27 cellular contexts compared by ENCODE assay signal in the genomic region with DNA sequence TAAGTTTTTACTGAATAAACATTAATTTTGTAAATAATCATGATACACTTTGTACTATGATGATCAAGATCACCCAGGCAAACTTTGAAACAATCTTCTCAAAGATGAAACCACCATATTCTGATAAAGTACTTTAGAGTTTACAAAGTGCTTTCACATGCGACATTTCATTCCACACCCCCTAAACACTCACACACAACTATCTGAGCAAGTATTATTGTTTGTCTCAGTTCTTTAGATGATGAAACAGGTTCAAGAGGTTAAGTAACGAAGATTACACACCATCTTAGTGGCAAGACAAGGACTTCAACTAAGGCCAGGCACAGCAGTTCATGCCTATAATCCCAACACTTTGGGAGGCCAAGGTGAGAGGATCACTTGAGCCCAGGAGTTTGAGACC.
"Had no signal": no experiment of that assay in that cellular context is flagged by ENCODE, and none has a peak within 500 bp of the region (broad histone marks: within the 10 kb centered on the region; RNA-seq: fewer than 3 reads in every experiment).

No MANE protein-coding gene starts in this region.

- DNase-seq: activated CD4-positive, alpha-beta T cell treated with anti-CD3 and anti-CD28 coated beads for 1 hour; activated CD4-positive, alpha-beta T cell treated with anti-CD3 and anti-CD28 coated beads, Interleukin-2, amount 50 U/mL, for 4 hours; activated CD8-positive, alpha-beta memory T cell treated with anti-CD3 and anti-CD28 coated beads, Interleukin-2, amount 10 ng/mL, durations not matched to agents 7 days and 5 days; activated effector memory CD4-positive, alpha-beta T cell treated with Interleukin-2 at 50 U/mL for 16 hours; activated T-cell treated with anti-CD3 and anti-CD28 coated beads for 4 hours; amygdala; cerebellar nuclear complex; glutamatergic neuron; hippocampal formation; kidney glomerular epithelial cell; left lung; natural killer cell; ovary; stimulated activated CD4-positive, alpha-beta T cell treated with anti-CD3 and anti-CD28 coated beads, Interleukin-2, amount 100 ng/mL, for 48 hours; stimulated activated CD8-positive, alpha-beta memory T cell treated with anti-CD3 and anti-CD28 coated beads, Interleukin-4, amount 100 ng/mL, for 48 hours; stimulated activated naive CD4-positive, alpha-beta T cell had no signal

- H3K36me3 Mint-ChIP-seq: natural killer cell had no signal

- H3K4me3 ChIP-seq: coronary artery, esophagus muscularis mucosa, left lung, ovary, prostate gland, thoracic aorta, vagina had no signal

- FAIRE-seq: bronchial epithelial cell, frontal cortex had no signal

- H3K27ac ChIP-seq: coronary artery, esophagus muscularis mucosa, left lung, ovary, prostate gland, thoracic aorta, vagina, VCaP had no signal

- H3K36me3 ChIP-seq: esophagus muscularis mucosa, left lung, ovary, prostate gland, thoracic aorta, vagina had no signal

- H3K9me3 ChIP-seq: esophagus muscularis mucosa, ovary, prostate gland, thoracic aorta, vagina had no signal

- H3K27ac Mint-ChIP-seq: activated CD8-positive, alpha-beta memory T cell treated with anti-CD3 and anti-CD28 coated beads, Interleukin-2, amount 10 ng/mL, durations not matched to agents 7 days and 5 days; activated naive CD8-positive, alpha-beta T cell; mesothelial cell of epicardium; type B pancreatic cell had no signal

- ATAC-seq: activated CD8-positive, alpha-beta memory T cell treated with anti-CD3 and anti-CD28 coated beads, Interleukin-2, amount 10 ng/mL, durations not matched to agents 7 days and 5 days; left lung; natural killer cell had no signal

- H3K4me3 Mint-ChIP-seq: activated CD8-positive, alpha-beta memory T cell treated with anti-CD3 and anti-CD28 coated beads, Interleukin-2, amount 10 ng/mL, durations not matched to agents 7 days and 5 days; activated naive CD8-positive, alpha-beta T cell; mesothelial cell of epicardium; type B pancreatic cell had no signal

- H3K27me3 Mint-ChIP-seq: activated CD8-positive, alpha-beta memory T cell treated with anti-CD3 and anti-CD28 coated beads, Interleukin-2, amount 10 ng/mL, durations not matched to agents 7 days and 5 days; activated naive CD8-positive, alpha-beta T cell; type B pancreatic cell had no signal
